In the genomic region with DNA sequence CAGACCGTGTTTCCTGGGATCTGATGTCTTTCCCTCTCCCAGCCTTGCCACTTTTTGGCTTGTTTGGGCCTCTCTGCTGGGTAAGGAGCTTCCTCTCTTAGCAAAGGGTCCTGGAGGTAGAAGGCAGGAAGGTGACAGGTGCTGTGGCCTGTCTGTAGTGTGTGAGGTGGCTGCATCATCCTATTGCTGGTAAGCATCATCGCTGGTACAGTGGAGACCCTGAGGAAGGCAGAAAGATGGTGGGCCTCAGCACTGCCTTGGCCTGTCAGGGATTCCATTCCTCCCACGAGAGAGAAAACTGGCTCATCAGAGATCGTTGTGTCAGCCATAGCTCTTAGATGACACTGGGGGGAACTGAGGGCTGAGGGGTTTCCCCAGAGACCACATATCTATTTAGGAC, we compare ENCODE assay signal across 13 cellular contexts. TPM values are rescaled to one million over a fixed set of nuclear protein-coding genes. Genes with fewer than 3 reads are reported as not detected.
DNase-seq lines count a peak whose midpoint lies in the region; ATAC-seq and TF ChIP-seq lines count a peak whose summit lies in the region.
"Had no signal": no experiment of that assay in that cellular context is flagged by ENCODE, and none has a peak within 500 bp of the region (broad histone marks: within the 10 kb centered on the region; RNA-seq: fewer than 3 reads in every experiment).

No MANE protein-coding gene starts in this region.

- no peak for TF ChIP-seq POLR2A in IMR-90 (IDR thresholded peaks at IDR 0.05; ENCODE audit: low read depth, low read length)
- no peak for TF ChIP-seq POLR2A in esophagus squamous epithelium (IDR thresholded peaks at IDR 0.05)

- H4K20me1 ChIP-seq in BLaER1 (peaks cover 99% of the 10 kb centered on the region), IMR-90 (ENCODE audit: insufficient read depth, low read length) (peaks cover 99% of the 10 kb centered on the region)

- peak overlapping the region; percentile 41 for H3K4ac ChIP-seq in IMR-90 (ENCODE audit: low read depth, low read length)

- no peak overlapping the region for H2AK9ac ChIP-seq in IMR-90 (replicated peaks; ENCODE audit: low read depth, low read length, poor library complexity)

- in situ Hi-C loops in IMR-90 (cut with MboI; ENCODE audit: low sequenced_read_pairs) = no loop called here

- H2AFZ ChIP-seq in IMR-90 (replicated peaks; ENCODE audit: low read length, poor library complexity) = no peak overlapping the region

- no peak for DNase-seq in IMR-90
- DNase-seq in esophagus squamous epithelium (lab: John Stamatoyannopoulos, UW) = no peak
- no peak for DNase-seq in activated gamma-delta T cell treated with Interleukin-2 at 50 U/mL for 16 hours
- DNase-seq in LoVo (ENCODE audit: low spot score) = no peak
- no peak for DNase-seq in Kasumi-1 (lab: John Stamatoyannopoulos, UW)
- DNase-seq in COLO829 (ENCODE audit: low spot score) = no peak
- DNase-seq: activated CD4-positive, CD25-positive, alpha-beta regulatory T cell; activated naive CD4-positive, alpha-beta T cell treated with Interleukin-2 at 50 U/mL for 16 hours; DMS153; effector CD4-positive, alpha-beta T cell; NCI-H1092 had no signal

- peak overlapping the region; percentile 41 for H2AK5ac ChIP-seq in IMR-90 (ENCODE audit: low read depth, low read length)

- TF ChIP-seq RAD21 in IMR-90 (IDR thresholded peaks at IDR 0.05; ENCODE audit: low read length) = no peak

- TF ChIP-seq CTCF in IMR-90 (conservative IDR thresholded peaks at IDR 0.05; ENCODE audit: low read depth, low read length) (no peak), esophagus squamous epithelium (IDR thresholded peaks at IDR 0.05) (no peak)

- peak overlapping the region; percentile 8; the same call in 1 of the 3 replicates for H2BK15ac ChIP-seq in IMR-90 (ENCODE audit: low read depth, low read length)

- no peaks in the 10 kb centered on the region for H3K27me3 ChIP-seq in BLaER1
- H3K27me3 ChIP-seq in IMR-90 (ENCODE audit: control insufficient read depth, insufficient read depth, low read length) = no peaks in the 10 kb centered on the region
- no peaks in the 10 kb centered on the region for H3K27me3 ChIP-seq in esophagus squamous epithelium
- no peaks in the 10 kb centered on the region for H3K27me3 ChIP-seq in rectal smooth muscle tissue (ENCODE audit: control insufficient read depth, insufficient read depth, low read length)

- H3K4me1 ChIP-seq in BLaER1 (peaks cover 95% of the 10 kb centered on the region), IMR-90 (ENCODE audit: control insufficient read depth, insufficient read depth, low read length) (peaks cover 58% of the 10 kb centered on the region), esophagus squamous epithelium (peaks cover 38 to 98% (median 61%) of the 10 kb centered on the region in 3 donors), rectal smooth muscle tissue (ENCODE audit: control insufficient read depth, insufficient read depth, low read length) (peaks cover 52% of the 10 kb centered on the region)

- no peaks in the 10 kb centered on the region for H3K9me3 ChIP-seq in BLaER1
- H3K9me3 ChIP-seq in IMR-90 (ENCODE audit: control insufficient read depth, insufficient read depth, low read length) = no peaks in the 10 kb centered on the region
- no peaks in the 10 kb centered on the region for H3K9me3 ChIP-seq in esophagus squamous epithelium

- H3K23ac ChIP-seq in IMR-90 (ENCODE audit: low read depth, low read length) = peak overlapping the region; percentile 85

- peak overlapping the region; percentile 85 for H3K4me2 ChIP-seq in BLaER1
- H3K4me2 ChIP-seq in IMR-90 (ENCODE audit: low read depth, low read length) = no peak overlapping the region

- H3K9me1 ChIP-seq in IMR-90 (ENCODE audit: insufficient read depth, low read length) = peaks cover 61% of the 10 kb centered on the region

- peak overlapping the region; percentile 9; the same call in 1 of the 2 replicates for H4K5ac ChIP-seq in IMR-90 (ENCODE audit: low read depth, low read length)

- ATAC-seq in IMR-90 (ENCODE audit: low read depth) = no peak

- CTCF ChIA-PET in IMR-90 (lab: Yijun Ruan, JAX) = no interaction called here

- no TSS peak for BruUV-seq in IMR-90 (replicated peaks; lab: Mats Ljungman, UMichigan)

- POLR2A ChIA-PET in IMR-90 (lab: Charles Lee; ENCODE audit: unreplicated experiment) = no interaction called here

- peak overlapping the region; percentile 64 for H3K14ac ChIP-seq in IMR-90 (replicated peaks; ENCODE audit: low read depth, low read length)

- dilution Hi-C loops in IMR-90 (cut with HindIII; ENCODE audit: low sequenced_read_pairs, unreplicated experiment) = no loop called here

- H2BK120ac ChIP-seq in IMR-90 (ENCODE audit: low read depth, low read length) = peak overlapping the region; percentile 35; the same call in 1 of the 2 replicates

- no CpG with 5 or more reads among the region's 4 CpGs for WGBS in IMR-90 (ENCODE audit: extremely low coverage in 2 of 2, insufficient read length in 1 of 2), 2 experiments
- WGBS in esophagus squamous epithelium, 2 donors = 76 to 88% methylated on average over 1 to 3 of the region's 4 CpGs

- H3K18ac ChIP-seq in IMR-90 (ENCODE audit: low read depth, low read length) = no peak overlapping the region

- intact Hi-C loops in IMR-90 (cut with micrococcal nuclease) (no loop called here), esophagus squamous epithelium (cut with DNase I) (no loop called here)

- no peak overlapping the region for H2BK20ac ChIP-seq in IMR-90 (ENCODE audit: low read depth, low read length)

- peak overlapping the region; percentile 84 for H2BK5ac ChIP-seq in IMR-90 (ENCODE audit: low read depth, low read length, poor library complexity, severe bottlenecking)

- peak overlapping the region; percentile 58 for H3K27ac ChIP-seq in BLaER1
- peak overlapping the region; percentile 15; the same call in 1 of the 2 replicates for H3K27ac ChIP-seq in IMR-90 (ENCODE audit: insufficient read depth, low read length)
- peak overlapping the region in 3 of 4 donors; percentile 62 to 88 (median 77) for H3K27ac ChIP-seq in esophagus squamous epithelium
- H3K27ac ChIP-seq in rectal smooth muscle tissue (ENCODE audit: low read depth, low read length) = peak overlapping the region; percentile 91

- no peak overlapping the region; the same call in 1 of the 2 replicates for H3K4me3 ChIP-seq in BLaER1
- H3K4me3 ChIP-seq in IMR-90 (ENCODE audit: insufficient read depth, low read depth, low read length) = no peak overlapping the region
- no peak overlapping the region for H3K4me3 ChIP-seq in esophagus squamous epithelium
- no peak overlapping the region for H3K4me3 ChIP-seq in rectal smooth muscle tissue (ENCODE audit: low read length)

- H3K79me1 ChIP-seq in IMR-90 (ENCODE audit: low read depth in 1 of 2, low read length in 2 of 2) = peaks cover 43 to 100% of the 10 kb centered on the region in 2 experiments

- H3K36me3 ChIP-seq in BLaER1 (peaks cover 56% of the 10 kb centered on the region), IMR-90 (ENCODE audit: control insufficient read depth, insufficient read depth, low read length) (peaks cover 39% of the 10 kb centered on the region), esophagus squamous epithelium (peaks cover 6 to 68% (median 15%) of the 10 kb centered on the region in 3 donors), rectal smooth muscle tissue (ENCODE audit: control insufficient read depth, insufficient read depth, low read length) (peaks cover 13% of the 10 kb centered on the region)

- H4K8ac ChIP-seq in IMR-90 (ENCODE audit: low read depth in 2 of 2, low read length in 2 of 2) = peak overlapping the region; percentile 15 to 57; a peak in 1 of 4 replicates

- 0 out of 2 replicates have a peak overlapping the region, but pooled peaks have one; percentile 50 for H4K91ac ChIP-seq in IMR-90 (ENCODE audit: insufficient read depth, low read depth, low read length)

- H3K56ac ChIP-seq in IMR-90 (ENCODE audit: extremely low read depth, insufficient read depth, low read length) = no peak overlapping the region

- peak overlapping the region; percentile 59; the same call in 1 of the 2 replicates for H3K9ac ChIP-seq in BLaER1
- H3K9ac ChIP-seq in IMR-90 (ENCODE audit: low read depth, low read length) = 0 out of 2 replicates have a peak overlapping the region, but pooled peaks have one; percentile 10
- no peak overlapping the region for H3K9ac ChIP-seq in rectal smooth muscle tissue (ENCODE audit: low read length)

TF ChIP-seq in IMR-90, 13 proteins besides CTCF, POLR2A, EP300 and RAD21:
- TF ChIP-seq CHD1 (IDR thresholded peaks at IDR 0.05; ENCODE audit: low read depth, low read length) (no peak), NFE2L2 (IDR thresholded peaks at IDR 0.05; ENCODE audit: low read depth, low read length) (no peak), MAFK (IDR thresholded peaks at IDR 0.05; ENCODE audit: low read depth, low read length) (no peak), SMC3 (IDR thresholded peaks at IDR 0.05; ENCODE audit: low read depth, low read length) (no peak), FOS (IDR thresholded peaks at IDR 0.05; ENCODE audit: low read depth, low read length) (no peak), MAZ (IDR thresholded peaks at IDR 0.05; ENCODE audit: borderline replicate concordance, low read depth, low read length) (no peak), CEBPB (IDR thresholded peaks at IDR 0.05; ENCODE audit: low read depth, low read length) (no peak), RFX5 (IDR thresholded peaks at IDR 0.05; ENCODE audit: low read depth, low read length) (no peak), RCOR1 (IDR thresholded peaks at IDR 0.05; ENCODE audit: insufficient replicate concordance, low read length) (no peak), BHLHE40 (IDR thresholded peaks at IDR 0.05; ENCODE audit: low read depth, low read length) (no peak), MXI1 (IDR thresholded peaks at IDR 0.05; ENCODE audit: borderline replicate concordance, low read depth, low read length) (no peak)
- TF ChIP-seq, protein P1, sequence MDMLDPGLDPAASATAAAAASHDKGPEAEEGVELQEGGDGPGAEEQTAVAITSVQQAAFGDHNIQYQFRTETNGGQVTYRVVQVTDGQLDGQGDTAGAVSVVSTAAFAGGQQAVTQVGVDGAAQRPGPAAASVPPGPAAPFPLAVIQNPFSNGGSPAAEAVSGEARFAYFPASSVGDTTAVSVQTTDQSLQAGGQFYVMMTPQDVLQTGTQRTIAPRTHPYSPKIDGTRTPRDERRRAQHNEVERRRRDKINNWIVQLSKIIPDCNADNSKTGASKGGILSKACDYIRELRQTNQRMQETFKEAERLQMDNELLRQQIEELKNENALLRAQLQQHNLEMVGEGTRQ (IDR thresholded peaks at IDR 0.05; ENCODE audit: low read depth, low read length) = no peak

RNA-seq across cellular contexts. Expression of a gene that starts 46.5 kb away (rescaled TPM):
- total RNA-seq in IMR-90 (2012; rRNA removed) = 6.6 and 6.7 TPM in 2 replicates
- 43.2 and 48.7 TPM in 2 replicates for polyA plus RNA-seq in IMR-90 (2012; rRNA removed)
- 39.5 and 51.2 TPM in 2 replicates for polyA plus RNA-seq in IMR-90 (2012; cell fraction: cytosol; rRNA removed)
- 57.0 and 113 TPM in 2 replicates for polyA plus RNA-seq in IMR-90 (2012; cell fraction: nucleus; rRNA removed; ENCODE audit: low replicate concordance)
- 10 to 100 TPM; 28.2 to 79.5 (median 40.4) TPM for total RNA-seq in esophagus squamous epithelium

Comparison
In these comparisons a context has a peak if more than half of its experiments do, and no peak if none do; other contexts are left out.
1. H3K27ac ChIP-seq: peak in every context shown above with its lines; median percentile 91 in rectal smooth muscle tissue; 77 in esophagus squamous epithelium; 58 in BLaER1; 15 in IMR-90.